Comparison of ENCODE assay signal across 3 cellular contexts in genomic region chr11:25198704-25199103, GRCh38.
"Had no signal": no experiment of that assay in that cellular context is flagged by ENCODE, and none has a peak within 500 bp of the region (broad histone marks: within the 10 kb centered on the region; RNA-seq: fewer than 3 reads in every experiment).

No MANE protein-coding gene starts in this region.

- ATAC-seq: GM12878 had no signal

- H3K4me3 ChIP-seq: GM12878 had no signal

- DNase-seq: GDM1, GF-D8 had no signal
